19 cellular contexts compared by ENCODE assay signal in the genomic region with DNA sequence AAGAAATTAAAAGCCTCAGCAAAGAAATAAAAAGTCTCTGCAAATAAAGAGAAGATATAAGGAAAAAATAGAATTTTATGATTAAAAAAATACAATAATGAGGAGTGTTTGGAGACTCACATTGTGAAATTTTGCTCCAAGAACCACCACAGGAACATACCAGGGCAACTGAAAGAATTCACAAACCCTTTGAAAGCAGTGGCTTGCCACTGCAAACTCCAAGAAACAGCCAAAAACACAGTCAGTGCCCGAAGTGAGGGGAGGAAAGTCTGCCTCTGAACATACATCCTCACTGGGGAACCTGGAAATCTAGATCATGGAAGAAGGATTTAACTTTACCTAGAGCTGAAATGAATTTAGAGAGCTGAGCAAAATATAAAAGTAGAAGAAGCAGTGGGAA. TPM values are rescaled to one million over a fixed set of nuclear protein-coding genes. Genes with fewer than 3 reads are reported as not detected.
DNase-seq lines count a peak whose midpoint lies in the region; TF ChIP-seq lines count a peak whose summit lies in the region.
"Had no signal": no experiment of that assay in that cellular context is flagged by ENCODE, and none has a peak within 500 bp of the region (broad histone marks: within the 10 kb centered on the region; RNA-seq: fewer than 3 reads in every experiment).

No MANE protein-coding gene starts in this region.

- H3K18ac ChIP-seq in mesenchymal stem cell (ENCODE audit: low read depth in 1 of 2, low read length in 2 of 2), result no peak overlapping the region

- 95 to 100% methylated on average over 1 of the region's 1 CpG for whole genome bisulfite sequencing in GM23248 (ENCODE audit: low coverage in 1 of 2, low lambda C conversion rate in 2 of 2, missing lambda C conversion rate in 2 of 2), 2 experiments
- 100% methylated on average over 1 of the region's 1 CpG for WGBS in mesenchymal stem cell

- H3K27ac Mint-ChIP-seq in type B pancreatic cell, result peak overlapping the region; percentile 7
- H3K27ac Mint-ChIP-seq: IgD-negative memory B cell had no signal

- no peak overlapping the region for H2BK12ac ChIP-seq in mesenchymal stem cell (ENCODE audit: low read length in 2 of 2)

- H2BK120ac ChIP-seq in mesenchymal stem cell (ENCODE audit: low read depth, low read length), result no peak overlapping the region

- DNase-seq in GM23248 (peak; percentile 51), astrocyte of the hippocampus (ENCODE audit: low read depth, low spot score) (peak; percentile 68), mesenchymal stem cell (no peak), type B pancreatic cell (ENCODE audit: extremely low spot score, unreplicated experiment) (no peak), NCI-H2171 treated with DMSO at 0.1 percent for 48 hours (lab: John Stamatoyannopoulos, UW) (no peak), NCI-H2029 (lab: John Stamatoyannopoulos, UW) (no peak)
- no peak for DNase-seq in activated naive CD4-positive, alpha-beta T cell treated with anti-CD3 and anti-CD28 coated beads, Interleukin-2, amount 50 U/mL, for 16 hours
- DNase-seq: GDM1, Karpas-422, NCI-H1105, NCI-H1694, NCI-H510A treated with DMSO at 0.1 percent for 48 hours, NCI-H774, SIG-M5 had no signal

- no peak overlapping the region for H3K4me3 ChIP-seq in GM23248
- no peak overlapping the region for H3K4me3 ChIP-seq in mesenchymal stem cell (ENCODE audit: insufficient read depth in 1 of 2, low read depth in 1 of 2, low read length in 2 of 2)

- H3K9ac ChIP-seq in GM23248 (peak overlapping the region; percentile 1; the same call in 1 of the 2 replicates), mesenchymal stem cell (ENCODE audit: low read length) (no peak overlapping the region)

- H2BK15ac ChIP-seq in mesenchymal stem cell (ENCODE audit: low read depth, poor library complexity, severe bottlenecking), result no peak overlapping the region

- no peak overlapping the region for H3K23ac ChIP-seq in mesenchymal stem cell (ENCODE audit: low read length in 2 of 2)

- H2AK5ac ChIP-seq in mesenchymal stem cell (ENCODE audit: low read length, severe bottlenecking), result no peak overlapping the region

- H3K4me1 Mint-ChIP-seq in type B pancreatic cell (ENCODE audit: unreplicated experiment), result peaks cover 16% of the 10 kb centered on the region
- H3K4me1 Mint-ChIP-seq: CD14-positive monocyte, IgD-negative memory B cell had no signal

- H3K79me1 ChIP-seq in mesenchymal stem cell (replicated peaks; ENCODE audit: low read length, poor library complexity, severe bottlenecking), result peaks cover 2% of the 10 kb centered on the region

- H3K4me1 ChIP-seq in GM23248 (ENCODE audit: insufficient read depth) (peaks cover 60% of the 10 kb centered on the region), mesenchymal stem cell (ENCODE audit: control insufficient read depth, insufficient read depth, low read depth, low read length) (peaks cover 20% of the 10 kb centered on the region)

- in situ Hi-C loops in GM23248 (cut with MboI), result no loop called here

- no peak overlapping the region for H3K4me2 ChIP-seq in GM23248 (ENCODE audit: unreplicated experiment)
- no peak overlapping the region for H3K4me2 ChIP-seq in mesenchymal stem cell (ENCODE audit: low read length, poor library complexity, severe bottlenecking)

- H3K27me3 Mint-ChIP-seq in type B pancreatic cell, result peaks cover 7% of the 10 kb centered on the region

- TF ChIP-seq CTCF in type B pancreatic cell (conservative IDR thresholded peaks at IDR 0.05), result no peak

- no peak overlapping the region for H4K91ac ChIP-seq in mesenchymal stem cell (ENCODE audit: low read length)

- H3K36me3 ChIP-seq in GM23248 (ENCODE audit: low read depth) (peaks cover 5% of the 10 kb centered on the region; the same call in 1 of the 2 replicates), mesenchymal stem cell (ENCODE audit: control insufficient read depth in 1 of 2, insufficient read depth in 2 of 2, low read depth in 1 of 2, low read length in 2 of 2) (no peaks in the 10 kb centered on the region)

- H3K27me3 ChIP-seq in GM23248 (replicated peaks; ENCODE audit: insufficient read depth) (no peaks in the 10 kb centered on the region), mesenchymal stem cell (ENCODE audit: control insufficient read depth in 1 of 2, insufficient read depth in 1 of 2, low read length in 2 of 2) (no peaks in the 10 kb centered on the region)

- H3K79me2 ChIP-seq in GM23248 (ENCODE audit: insufficient read depth), result peaks cover 100% of the 10 kb centered on the region

- H3K4ac ChIP-seq in mesenchymal stem cell (ENCODE audit: low read depth in 1 of 2, low read length in 2 of 2), result no peak overlapping the region

- no peak overlapping the region for H2BK5ac ChIP-seq in mesenchymal stem cell (ENCODE audit: low read depth, low read length, poor library complexity, severe bottlenecking)

- H3K14ac ChIP-seq in mesenchymal stem cell (ENCODE audit: low read length in 2 of 2), result no peak overlapping the region

- H3K36me3 Mint-ChIP-seq in type B pancreatic cell, result peaks cover 4% of the 10 kb centered on the region
- H3K36me3 Mint-ChIP-seq: CD14-positive monocyte, IgD-negative memory B cell had no signal

- H3K27ac ChIP-seq in GM23248 (peak overlapping the region; percentile 6; the same call in 1 of the 2 replicates), mesenchymal stem cell (ENCODE audit: low read length, poor library complexity, severe bottlenecking) (peak overlapping the region; percentile 51)
- H3K27ac ChIP-seq: RWPE1 had no signal

- H3K9me3 ChIP-seq in GM23248 (ENCODE audit: low read depth), result no peaks in the 10 kb centered on the region
- no peaks in the 10 kb centered on the region for H3K9me3 ChIP-seq in mesenchymal stem cell (ENCODE audit: control insufficient read depth, low read length)

- H4K20me1 ChIP-seq in GM23248 (ENCODE audit: insufficient read depth), result peaks cover 51% of the 10 kb centered on the region

- H4K8ac ChIP-seq in mesenchymal stem cell (ENCODE audit: low read length), result no peak overlapping the region

- H3K4me3 Mint-ChIP-seq in type B pancreatic cell, result no peak overlapping the region
- H3K4me3 Mint-ChIP-seq: CD14-positive monocyte, H9, IgD-negative memory B cell had no signal

- no peaks in the 10 kb centered on the region for H3K9me2 ChIP-seq in GM23248 (ENCODE audit: insufficient read depth)

- H2AFZ ChIP-seq in GM23248 (no peak overlapping the region), mesenchymal stem cell (ENCODE audit: low read depth, low read length) (no peak overlapping the region)

- peaks cover 8% of the 10 kb centered on the region for H3K9me3 Mint-ChIP-seq in type B pancreatic cell
- H3K9me3 Mint-ChIP-seq: H9 had no signal

- H3F3A ChIP-seq in GM23248 (ENCODE audit: insufficient read depth), result peaks cover 36% of the 10 kb centered on the region

RNA-seq across cellular contexts. Expression of a gene that starts 33.1 kb away (rescaled TPM):
- total RNA-seq in GM23248 (2014; rRNA removed; shearing (Covaris generic)), result 95.6 and 126 TPM in 2 replicates
- polyA plus RNA-seq in GM23248 (2016; fragmentation: Nextera tagmentation; extraction: Ambion mirVana), result 145 and 149 TPM in 2 replicates
- polyA plus RNA-seq in mesenchymal stem cell (2013, experiment 1 of 2), result 27.8 TPM
- 27.9 TPM for polyA plus RNA-seq in mesenchymal stem cell (2013, experiment 2 of 2)
- total RNA-seq in type B pancreatic cell (ENCODE audit: low replicate concordance), result 10.8 and 13.5 TPM in 2 replicates
- total RNA-seq: OCI-LY7 had no signal
- polyA plus RNA-seq: CD14-positive monocyte, IgD-negative memory B cell had no signal

Comparison
In these comparisons a context has a peak if more than half of its experiments do, and no peak if none do; other contexts are left out.
1. DNase-seq: peak in GM23248 (single experiment) and astrocyte of the hippocampus (single experiment); none in mesenchymal stem cell (single experiment), type B pancreatic cell (single experiment), activated naive CD4-positive, alpha-beta T cell treated with anti-CD3 and anti-CD28 coated beads, Interleukin-2, amount 50 U/mL, for 16 hours (single experiment), NCI-H2171 treated with DMSO at 0.1 percent for 48 hours (single experiment) and NCI-H2029 (single experiment).